10 cellular contexts compared by ENCODE assay signal in genomic region chr6:139580592-139581484, GRCh38.
DNase-seq lines count a peak whose midpoint lies in the region; ATAC-seq lines count a peak whose summit lies in the region.
"Had no signal": no experiment of that assay in that cellular context is flagged by ENCODE, and none has a peak within 500 bp of the region (broad histone marks: within the 10 kb centered on the region; RNA-seq: fewer than 3 reads in every experiment).

No MANE protein-coding gene starts in this region.

- no peaks in the 10 kb centered on the region for H3K9me3 Mint-ChIP-seq in activated CD8-positive, alpha-beta T cell treated with anti-CD3 and anti-CD28 coated beads, Interleukin-2, amount 10 ng/mL, durations not matched to agents 7 days and 5 days (ENCODE audit: insufficient read depth)
- H3K9me3 Mint-ChIP-seq: activated naive CD4-positive, alpha-beta T cell treated with anti-CD3 and anti-CD28 coated beads, Interleukin-2, amount 10 ng/mL, durations not matched to agents 7 days and 5 days had no signal

- no peaks in the 10 kb centered on the region for H3K36me3 Mint-ChIP-seq in activated CD8-positive, alpha-beta T cell treated with anti-CD3 and anti-CD28 coated beads, Interleukin-2, amount 10 ng/mL, durations not matched to agents 7 days and 5 days (ENCODE audit: low read depth)
- H3K36me3 Mint-ChIP-seq: activated naive CD4-positive, alpha-beta T cell treated with anti-CD3 and anti-CD28 coated beads, Interleukin-2, amount 10 ng/mL, durations not matched to agents 7 days and 5 days had no signal

- CTCF ChIA-PET in activated CD8-positive, alpha-beta T cell treated with anti-CD3 and anti-CD28 coated beads, Interleukin-2, amount 10 ng/mL, durations not matched to agents 7 days and 5 days (lab: Charles Lee): interaction anchor here (1.3 to 1.6 kb wide), 2 partner anchors 10 to 211 kb away, joined by 3 read pairs; no protein-coding TSS in a partner anchor

- no peak for DNase-seq in activated CD8-positive, alpha-beta T cell treated with anti-CD3 and anti-CD28 coated beads, Interleukin-2, amount 10 ng/mL, durations not matched to agents 7 days and 5 days
- DNase-seq in MG63 (no peak), glomerular visceral epithelial cell (ENCODE audit: extremely low spot score) (no peak), NCI-H2081 treated with DMSO at 0.1 percent for 48 hours (lab: John Stamatoyannopoulos, UW) (no peak), T1000 (lab: John Stamatoyannopoulos, UW) (no peak)
- DNase-seq: activated naive CD4-positive, alpha-beta T cell treated with anti-CD3 and anti-CD28 coated beads, Interleukin-2, amount 10 ng/mL, durations not matched to agents 7 days and 5 days; NCI-H2107 had no signal

- H3K27me3 Mint-ChIP-seq in activated CD8-positive, alpha-beta T cell treated with anti-CD3 and anti-CD28 coated beads, Interleukin-2, amount 10 ng/mL, durations not matched to agents 7 days and 5 days (ENCODE audit: low read depth): peaks cover 8% of the 10 kb centered on the region
- H3K27me3 Mint-ChIP-seq: activated naive CD4-positive, alpha-beta T cell treated with anti-CD3 and anti-CD28 coated beads, Interleukin-2, amount 10 ng/mL, durations not matched to agents 7 days and 5 days had no signal

- no peak overlapping the region for H3K27ac Mint-ChIP-seq in activated CD8-positive, alpha-beta T cell treated with anti-CD3 and anti-CD28 coated beads, Interleukin-2, amount 10 ng/mL, durations not matched to agents 7 days and 5 days
- H3K27ac Mint-ChIP-seq: activated naive CD4-positive, alpha-beta T cell treated with anti-CD3 and anti-CD28 coated beads, Interleukin-2, amount 10 ng/mL, durations not matched to agents 7 days and 5 days had no signal

- H3K27me3 ChIP-seq in MG63: no peaks in the 10 kb centered on the region

- ATAC-seq in GM18498 (IDR thresholded peaks at IDR 0.05; ENCODE audit: unreplicated experiment) (peak; percentile 96), GM19467 (IDR thresholded peaks at IDR 0.05; ENCODE audit: unreplicated experiment) (peak; percentile 82), HG03025 (IDR thresholded peaks at IDR 0.05; ENCODE audit: low FRiP score, unreplicated experiment) (peak; percentile 97)
- peak; percentile 36 for ATAC-seq in activated CD8-positive, alpha-beta T cell treated with anti-CD3 and anti-CD28 coated beads, Interleukin-2, amount 10 ng/mL, durations not matched to agents 7 days and 5 days

- no peaks in the 10 kb centered on the region; the same call in 1 of the 2 replicates for H3K9me3 ChIP-seq in MG63

- no peak overlapping the region for H3K4me3 Mint-ChIP-seq in activated CD8-positive, alpha-beta T cell treated with anti-CD3 and anti-CD28 coated beads, Interleukin-2, amount 10 ng/mL, durations not matched to agents 7 days and 5 days
- H3K4me3 Mint-ChIP-seq: activated naive CD4-positive, alpha-beta T cell treated with anti-CD3 and anti-CD28 coated beads, Interleukin-2, amount 10 ng/mL, durations not matched to agents 7 days and 5 days had no signal

- POLR2A ChIA-PET in activated CD8-positive, alpha-beta T cell treated with anti-CD3 and anti-CD28 coated beads, Interleukin-2, amount 10 ng/mL, durations not matched to agents 7 days and 5 days (lab: Charles Lee): interaction anchor here (0.7 kb wide), 1 partner anchor 206 kb away, joined by 3 read pairs; the partner anchor contains the start of gene CITED2

- H3K36me3 ChIP-seq in MG63: no peaks in the 10 kb centered on the region; the same call in 1 of the 2 replicates

- H3K4me3 ChIP-seq in MG63: no peak overlapping the region

- peaks cover 14% of the 10 kb centered on the region for H3K4me1 Mint-ChIP-seq in activated CD8-positive, alpha-beta T cell treated with anti-CD3 and anti-CD28 coated beads, Interleukin-2, amount 10 ng/mL, durations not matched to agents 7 days and 5 days (ENCODE audit: low read depth)

Comparison
In these comparisons a context has a peak if more than half of its experiments do, and no peak if none do; other contexts are left out.
1. ATAC-seq: peak in every context shown above with its lines; median percentile 97 in HG03025; 96 in GM18498; 82 in GM19467; 36 in activated CD8-positive, alpha-beta T cell treated with anti-CD3 and anti-CD28 coated beads, Interleukin-2, amount 10 ng/mL, durations not matched to agents 7 days and 5 days.